8 cellular contexts compared by ENCODE assay signal in genomic region chr11:62546937-62547625, GRCh38. TPM values are rescaled to one million over a fixed set of nuclear protein-coding genes. Genes with fewer than 3 reads are reported as not detected.
DNase-seq lines count a peak whose midpoint lies in the region; ATAC-seq and TF ChIP-seq lines count a peak whose summit lies in the region.

No MANE protein-coding gene starts in this region.

- no peak for TF ChIP-seq EP300 in Ishikawa (IDR thresholded peaks at IDR 0.05; ENCODE audit: borderline replicate concordance)

- H3K4me1 Mint-ChIP-seq in type B pancreatic cell (ENCODE audit: unreplicated experiment): peaks cover 34% of the 10 kb centered on the region

- H3K4me3 ChIP-seq in cardiac fibroblast (replicated peaks in 1 of 2; ENCODE audit: low read depth in 2 of 2, low read length in 2 of 2): peak overlapping the region; percentile 93 to 95
- peak overlapping the region; percentile 80 to 97 (median 92) for H3K4me3 ChIP-seq in right lobe of liver

- peak overlapping the region; percentile 92 for H3K4me3 Mint-ChIP-seq in type B pancreatic cell

- H3K9me3 Mint-ChIP-seq in type B pancreatic cell: no peaks in the 10 kb centered on the region

- H3K4me1 ChIP-seq in right lobe of liver: peaks cover 0 to 55% (median 25%) of the 10 kb centered on the region in 4 donors

- H3K27ac Mint-ChIP-seq in type B pancreatic cell: peak overlapping the region; percentile 94

- TF ChIP-seq CTCF in cardiac fibroblast (IDR thresholded peaks at IDR 0.05; ENCODE audit: low read depth, low read length): no peak
- no peak for TF ChIP-seq CTCF in right lobe of liver (IDR thresholded peaks at IDR 0.05)
- no peak for TF ChIP-seq CTCF in type B pancreatic cell (conservative IDR thresholded peaks at IDR 0.05)

- TF ChIP-seq RAD21 in Ishikawa (IDR thresholded peaks at IDR 0.05; ENCODE audit: low read depth): no peak

- H3K27ac ChIP-seq in right lobe of liver: peak overlapping the region; percentile 90 to 96 (median 94)

- ATAC-seq in right lobe of liver: peak in 1 of 4 donors; percentile 18
- ATAC-seq in HG03571 (IDR thresholded peaks at IDR 0.05; ENCODE audit: unreplicated experiment): no peak

- DNase-seq in AG08395 (ENCODE audit: low spot score) (peak; percentile 39), cardiac fibroblast (ENCODE audit: low read depth in 2 of 2) (peak; percentile 37 to 58), right lobe of liver (no peak), type B pancreatic cell (ENCODE audit: extremely low spot score, unreplicated experiment) (peak; percentile 69), Ammon's horn (ENCODE audit: low spot score) (no peak), ecto neural progenitor cell (ENCODE audit: low spot score) (no peak)

- H3K27me3 Mint-ChIP-seq in type B pancreatic cell: no peaks in the 10 kb centered on the region

- H3K36me3 ChIP-seq in right lobe of liver: no peaks in the 10 kb centered on the region

- H3K36me3 Mint-ChIP-seq in type B pancreatic cell: no peaks in the 10 kb centered on the region

- 6% methylated on average over 20 of the region's 40 CpGs for WGBS in right lobe of liver (ENCODE audit: insufficient coverage, low coverage, low lambda C conversion rate, missing lambda C conversion rate)

- H3K9me3 ChIP-seq in right lobe of liver: no peaks in the 10 kb centered on the region

- no peaks in the 10 kb centered on the region for H3K27me3 ChIP-seq in right lobe of liver

- intact Hi-C loops in right lobe of liver (cut with DNase I): no loop called here

- no peak for TF ChIP-seq POLR2A in right lobe of liver (IDR thresholded peaks at IDR 0.05)

TF ChIP-seq in Ishikawa, 13 proteins besides CTCF, POLR2A, EP300 and RAD21:
- TF ChIP-seq CREB1 (IDR thresholded peaks at IDR 0.05; ENCODE audit: low read depth) (no peak), ZBTB7A (IDR thresholded peaks at IDR 0.05; ENCODE audit: low read depth) (peak; percentile 32; the same call in 1 of the 2 replicates)

RNA-seq across cellular contexts. Expression of gene AHNAK, which starts 0.5 kb away (rescaled TPM):
- 100 to 1,000 TPM in 4 of 6 experiments, 10 to 100 TPM in 2; 91.0 to 180 (median 113) TPM for total RNA-seq in right lobe of liver
- total RNA-seq in type B pancreatic cell (ENCODE audit: low replicate concordance): 302 and 656 TPM in 2 replicates

RNA-seq across cellular contexts. Expression of gene EEF1G, which starts 26.6 kb away (rescaled TPM):
- total RNA-seq in right lobe of liver (100 to 1,000 TPM; 442 to 450 (median 449) TPM), type B pancreatic cell (ENCODE audit: low replicate concordance) (1,846 and 2,051 TPM in 2 replicates)

RNA-seq across cellular contexts. Expression of gene TUT1, which starts 44.2 kb away (rescaled TPM):
- 10 to 100 TPM; 12.3 to 34.2 (median 21.1) TPM for total RNA-seq in right lobe of liver
- 15.0 and 22.1 TPM in 2 replicates for total RNA-seq in type B pancreatic cell (ENCODE audit: low replicate concordance)

RNA-seq across cellular contexts. Expression of gene MTA2, which starts 54.6 kb away (rescaled TPM):
- total RNA-seq in right lobe of liver (10 to 100 TPM; 20.0 to 38.0 (median 31.8) TPM), type B pancreatic cell (ENCODE audit: low replicate concordance) (148 and 152 TPM in 2 replicates)

Comparison
In these comparisons a context has a peak if more than half of its experiments do, and no peak if none do; other contexts are left out.
1. DNase-seq: peak in AG08395 (single experiment), cardiac fibroblast (2 of 2) and type B pancreatic cell (single experiment); none in right lobe of liver (0 of 3), Ammon's horn (single experiment) and ecto neural progenitor cell (single experiment).